12 cellular contexts compared by ENCODE assay signal in genomic region chr2:151765760-151766159, GRCh38. TPM values are rescaled to one million over a fixed set of nuclear protein-coding genes. Genes with fewer than 3 reads are reported as not detected.
DNase-seq lines count a peak whose midpoint lies in the region; ATAC-seq, FAIRE-seq and TF ChIP-seq lines count a peak whose summit lies in the region.
"Had no signal": no experiment of that assay in that cellular context is flagged by ENCODE, and none has a peak within 500 bp of the region (broad histone marks: within the 10 kb centered on the region; RNA-seq: fewer than 3 reads in every experiment).

No MANE protein-coding gene starts in this region.

- DNase-seq in NCI-H526 (lab: John Stamatoyannopoulos, UW): peak; percentile 19 to 42
- no peak for DNase-seq in NCI-H526 treated with DMSO at 0.1 percent for 48 hours (lab: John Stamatoyannopoulos, UW)
- peak; percentile 2 for DNase-seq in Jurkat, Clone E6-1 (ENCODE audit: low read depth, low spot score)
- no peak for DNase-seq in effector memory CD8-positive, alpha-beta T cell
- no peak for DNase-seq in stimulated activated effector memory CD8-positive, alpha-beta T cell treated with anti-CD3 and anti-CD28 coated beads, Interleukin-12 subunit alpha, Interleukin-12 subunit beta, amount 100 ng/mL, for 72 hours (ENCODE audit: low spot score in 2 of 2)
- DNase-seq in urothelium cell line (ENCODE audit: low spot score): no peak
- no peak for DNase-seq in brain microvascular endothelial cell
- DNase-seq: DND-41, OCI-M1 had no signal

- in situ Hi-C loops in brain microvascular endothelial cell (cut with HindIII; ENCODE audit: low pct_ligation_motif_present, low sequenced_read_pairs): no loop called here

- no peaks in the 10 kb centered on the region for H3K36me3 ChIP-seq in brain microvascular endothelial cell (replicated peaks)

- no peaks in the 10 kb centered on the region for H3K27me3 ChIP-seq in brain microvascular endothelial cell (replicated peaks)

- H3K4me3 ChIP-seq in Jurkat, Clone E6-1 (ENCODE audit: low read length): no peak overlapping the region
- H3K4me3 ChIP-seq in brain microvascular endothelial cell (ENCODE audit: low read depth, low read length): no peak overlapping the region

- no peak for TF ChIP-seq CTCF in brain microvascular endothelial cell (IDR thresholded peaks at IDR 0.05; ENCODE audit: low read depth, low read length, missing control alignments)

- H3K9me3 Mint-ChIP-seq in effector memory CD8-positive, alpha-beta T cell: peaks cover 0 to 2% of the 10 kb centered on the region in 2 donors
- no peaks in the 10 kb centered on the region for H3K9me3 Mint-ChIP-seq in stimulated activated effector memory CD8-positive, alpha-beta T cell treated with anti-CD3 and anti-CD28 coated beads, Interleukin-12 subunit alpha, Interleukin-12 subunit beta, amount 100 ng/mL, for 72 hours

- H3K4me1 Mint-ChIP-seq in effector memory CD8-positive, alpha-beta T cell (ENCODE audit: low read depth in 2 of 2): peaks cover 21% of the 10 kb centered on the region in 2 donors
- peaks cover 24% of the 10 kb centered on the region for H3K4me1 Mint-ChIP-seq in stimulated activated effector memory CD8-positive, alpha-beta T cell treated with anti-CD3 and anti-CD28 coated beads, Interleukin-12 subunit alpha, Interleukin-12 subunit beta, amount 100 ng/mL, for 72 hours

- no peak overlapping the region for H3K27ac ChIP-seq in brain microvascular endothelial cell

- H3K36me3 Mint-ChIP-seq in effector memory CD8-positive, alpha-beta T cell (ENCODE audit: insufficient read depth): no peaks in the 10 kb centered on the region
- no peaks in the 10 kb centered on the region for H3K36me3 Mint-ChIP-seq in stimulated activated effector memory CD8-positive, alpha-beta T cell treated with anti-CD3 and anti-CD28 coated beads, Interleukin-12 subunit alpha, Interleukin-12 subunit beta, amount 100 ng/mL, for 72 hours

- peak; percentile 31 for ATAC-seq in effector memory CD8-positive, alpha-beta T cell (replicated peaks)
- no peak for ATAC-seq in stimulated activated effector memory CD8-positive, alpha-beta T cell treated with anti-CD3 and anti-CD28 coated beads, Interleukin-12 subunit alpha, Interleukin-12 subunit beta, amount 100 ng/mL, for 72 hours
- no peak for ATAC-seq in HG02852 (IDR thresholded peaks at IDR 0.05; ENCODE audit: unreplicated experiment)
- ATAC-seq: HCT116 had no signal

- no peak for FAIRE-seq in urothelium cell line (lab: Jason Lieb, UNC)

- no peaks in the 10 kb centered on the region for H3K27me3 Mint-ChIP-seq in effector memory CD8-positive, alpha-beta T cell

- H3K27ac Mint-ChIP-seq in effector memory CD8-positive, alpha-beta T cell: peak overlapping the region; percentile 69 to 76
- peak overlapping the region; percentile 79 for H3K27ac Mint-ChIP-seq in stimulated activated effector memory CD8-positive, alpha-beta T cell treated with anti-CD3 and anti-CD28 coated beads, Interleukin-12 subunit alpha, Interleukin-12 subunit beta, amount 100 ng/mL, for 72 hours

- peak overlapping the region; percentile 16 to 24 for H3K4me3 Mint-ChIP-seq in effector memory CD8-positive, alpha-beta T cell
- H3K4me3 Mint-ChIP-seq in stimulated activated effector memory CD8-positive, alpha-beta T cell treated with anti-CD3 and anti-CD28 coated beads, Interleukin-12 subunit alpha, Interleukin-12 subunit beta, amount 100 ng/mL, for 72 hours: no peak overlapping the region
- H3K4me3 Mint-ChIP-seq: T-helper 2 cell treated with Interferon-gamma antibody and Interleukin-4, amounts not matched to agents 5 μg/mL and 100 μg/mL, for 36 hours had no signal

RNA-seq across cellular contexts. Expression of gene NEB, which starts 31.5 kb away (rescaled TPM):
- polyA plus RNA-seq in Jurkat, Clone E6-1 (2012; ENCODE audit: insufficient read depth, insufficient read length): 0.33 TPM

Comparison
In these comparisons a context has a peak if more than half of its experiments do, and no peak if none do; other contexts are left out.
1. DNase-seq: peak in NCI-H526 (2 of 2) and Jurkat, Clone E6-1 (single experiment); none in NCI-H526 treated with DMSO at 0.1 percent for 48 hours (single experiment), effector memory CD8-positive, alpha-beta T cell (0 of 3), stimulated activated effector memory CD8-positive, alpha-beta T cell treated with anti-CD3 and anti-CD28 coated beads, Interleukin-12 subunit alpha, Interleukin-12 subunit beta, amount 100 ng/mL, for 72 hours (0 of 2), urothelium cell line (single experiment) and brain microvascular endothelial cell (single experiment).